In the genomic region with DNA sequence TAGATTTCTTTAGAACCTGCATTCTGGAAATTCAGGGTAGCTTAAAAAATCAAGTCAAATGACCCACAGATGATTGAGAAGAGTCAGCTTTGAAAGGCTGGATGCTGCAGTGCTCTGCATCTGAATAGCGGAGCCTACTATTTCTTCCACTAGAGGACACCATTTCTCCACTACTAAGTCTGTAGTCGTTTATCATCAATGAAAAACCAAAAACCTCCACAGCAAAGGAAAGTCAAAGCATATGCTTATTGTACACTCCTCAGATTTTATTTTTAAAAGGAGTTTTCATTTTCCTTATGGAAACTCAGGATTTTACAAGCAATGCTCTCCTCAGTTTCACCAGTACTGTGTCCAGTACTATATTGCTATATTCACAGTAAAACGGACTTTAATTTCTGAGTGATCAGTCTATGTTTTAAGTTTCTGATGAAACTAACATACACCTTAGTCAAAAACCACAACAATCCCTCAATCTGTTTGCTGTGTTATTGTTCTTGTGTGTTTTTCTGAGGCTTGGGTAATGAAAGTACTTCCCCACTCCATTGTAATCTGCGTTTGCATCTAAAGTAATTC, we compare ENCODE assay signal across 8 cellular contexts. TPM values are rescaled to one million over a fixed set of nuclear protein-coding genes. Genes with fewer than 3 reads are reported as not detected.
DNase-seq lines count a peak whose midpoint lies in the region; ATAC-seq, FAIRE-seq and TF ChIP-seq lines count a peak whose summit lies in the region.

No MANE protein-coding gene starts in this region.

- no peaks in the 10 kb centered on the region for H3K9me1 ChIP-seq in keratinocyte (ENCODE audit: control insufficient read depth, extremely low read depth, insufficient read depth, low read length)

- H3K9me3 ChIP-seq in keratinocyte (ENCODE audit: control insufficient read depth, low read depth, low read length) (no peaks in the 10 kb centered on the region), thyroid gland (no peaks in the 10 kb centered on the region), MG63 (no peaks in the 10 kb centered on the region)

- H2AFZ ChIP-seq in keratinocyte (ENCODE audit: control insufficient read depth, low read length): no peak overlapping the region

- TF ChIP-seq CTCF in brain microvascular endothelial cell (IDR thresholded peaks at IDR 0.05; ENCODE audit: low read depth, low read length, missing control alignments) (peak; percentile 73), keratinocyte (optimal IDR thresholded peaks at IDR 0.05 in 1 of 3, IDR thresholded peaks at IDR 0.05 in 1 of 3, conservative IDR thresholded peaks at IDR 0.05 in 1 of 3; ENCODE audit: extremely low read depth in 1 of 3, insufficient read depth in 2 of 3, low read length in 3 of 3) (peak; percentile 46 to 82 (median 52)), thyroid gland (IDR thresholded peaks at IDR 0.05) (peak; percentile 51 to 95 (median 77))

- in situ Hi-C loops in brain microvascular endothelial cell (cut with HindIII; ENCODE audit: low pct_ligation_motif_present, low sequenced_read_pairs): no loop called here

- DNase-seq in EL (peak; percentile 28), NCI-H510A (lab: John Stamatoyannopoulos, UW) (peak; percentile 7), brain microvascular endothelial cell (peak; percentile 11), keratinocyte (ENCODE audit: low read depth, low spot score) (no peak), thyroid gland (peak in 1 of 2 donors; percentile 2), MG63 (no peak)

- ATAC-seq in GM19455 (IDR thresholded peaks at IDR 0.05; ENCODE audit: unreplicated experiment) (peak; percentile 58), HG03354 (IDR thresholded peaks at IDR 0.05; ENCODE audit: poor library complexity, severe bottlenecking, unreplicated experiment) (peak; percentile 72)

- H3K4me1 ChIP-seq in keratinocyte (ENCODE audit: control insufficient read depth, extremely low read depth, insufficient read depth, low read length) (no peaks in the 10 kb centered on the region), thyroid gland (peaks cover 7 to 8% of the 10 kb centered on the region in 2 donors)

- dilution Hi-C loops in keratinocyte (cut with MboI; ENCODE audit: extremely low pct_ligation_motif_present, low sequenced_read_pairs): no loop called here

- FAIRE-seq in keratinocyte (lab: Jason Lieb, UNC): no peak

- H3K4me3 ChIP-seq in brain microvascular endothelial cell (ENCODE audit: low read depth, low read length): no peak overlapping the region
- no peak overlapping the region for H3K4me3 ChIP-seq in keratinocyte (ENCODE audit: control insufficient read depth in 2 of 3, extremely low read depth in 1 of 3, insufficient read depth in 2 of 3, low read depth in 1 of 3, low read length in 3 of 3)
- no peak overlapping the region for H3K4me3 ChIP-seq in thyroid gland (replicated peaks in 1 of 3)
- no peak overlapping the region for H3K4me3 ChIP-seq in MG63

- no peak overlapping the region for H3K4me2 ChIP-seq in keratinocyte (ENCODE audit: control insufficient read depth, extremely low read depth, insufficient read depth, low read depth, low read length)

- H3K36me3 ChIP-seq in brain microvascular endothelial cell (replicated peaks): no peaks in the 10 kb centered on the region
- no peaks in the 10 kb centered on the region for H3K36me3 ChIP-seq in keratinocyte (ENCODE audit: control insufficient read depth in 2 of 2, extremely low read depth in 1 of 2, insufficient read depth in 2 of 2, low read length in 2 of 2)
- no peaks in the 10 kb centered on the region for H3K36me3 ChIP-seq in thyroid gland
- H3K36me3 ChIP-seq in MG63: no peaks in the 10 kb centered on the region

- no peaks in the 10 kb centered on the region for H3K79me2 ChIP-seq in keratinocyte (ENCODE audit: control insufficient read depth, insufficient read depth, low read length)

- no peak overlapping the region for H3K27ac ChIP-seq in brain microvascular endothelial cell
- H3K27ac ChIP-seq in keratinocyte (ENCODE audit: control insufficient read depth, insufficient read depth, low read length): no peak overlapping the region
- no peak overlapping the region for H3K27ac ChIP-seq in thyroid gland

- H3K27me3 ChIP-seq in brain microvascular endothelial cell (replicated peaks): no peaks in the 10 kb centered on the region
- no peaks in the 10 kb centered on the region for H3K27me3 ChIP-seq in keratinocyte (ENCODE audit: control insufficient read depth, extremely low read depth, insufficient read depth, low read length)
- H3K27me3 ChIP-seq in thyroid gland: no peaks in the 10 kb centered on the region
- no peaks in the 10 kb centered on the region for H3K27me3 ChIP-seq in MG63

- TF ChIP-seq POLR2A in thyroid gland (IDR thresholded peaks at IDR 0.05): no peak

- no peaks in the 10 kb centered on the region for H4K20me1 ChIP-seq in keratinocyte (ENCODE audit: control insufficient read depth, extremely low read depth, insufficient read depth, low read length)

- H3K9ac ChIP-seq in keratinocyte (ENCODE audit: control insufficient read depth, extremely low read depth, insufficient read depth, low read length): no peak overlapping the region

- 53 to 55% methylated on average over 4 of the region's 4 CpGs for WGBS in thyroid gland, 2 donors

- intact Hi-C loops in thyroid gland (cut with DNase I): loop anchor here (5.0 kb wide), 1 partner anchor 186 kb away; no protein-coding TSS in a partner anchor

RNA-seq across cellular contexts. Expression of gene ENPP5, which starts 50.5 kb away (rescaled TPM):
- 0.02 to 0.10 TPM (median 0.07 TPM) in 3 replicates for polyA plus RNA-seq in keratinocyte
- polyA plus RNA-seq in keratinocyte (2011; ENCODE audit: low read depth): not detected
- 0.03 and 0.09 TPM in 2 replicates for polyA plus RNA-seq in keratinocyte (2011; cell fraction: cytosol; rRNA removed)
- 0.25 TPM in 2 replicates for polyA plus RNA-seq in keratinocyte (2011; cell fraction: nucleus; rRNA removed)
- polyA plus RNA-seq in keratinocyte (2012; ENCODE audit: low replicate concordance): 0.02 and 0.06 TPM in 2 replicates
- polyA minus RNA-seq in keratinocyte: 0.13 TPM in 1 of 3 replicates, not detected in the others
- not detected for polyA minus RNA-seq in keratinocyte (2011; cell fraction: cytosol; rRNA and poly(A)+ RNA removed)
- polyA minus RNA-seq in keratinocyte (2011; cell fraction: nucleus; rRNA and poly(A)+ RNA removed): 0.11 and 0.54 TPM in 2 replicates
- total RNA-seq in thyroid gland: 100 to 1,000 TPM in 1 of 4 donors, 10 to 100 TPM in 3; 47.7 to 103 (median 57.9) TPM
- 0.95 TPM in 1 of 2 replicates, not detected in the other for total RNA-seq in MG63 (2014; rRNA removed; shearing (Covaris generic); ENCODE audit: low replicate concordance)

Comparison
In these comparisons a context has a peak if more than half of its experiments do, and no peak if none do; other contexts are left out.
1. DNase-seq: peak in EL (single experiment), NCI-H510A (single experiment) and brain microvascular endothelial cell (single experiment); none in keratinocyte (single experiment) and MG63 (single experiment).
2. RNA of gene ENPP5, which starts 50.5 kb away (total RNA-seq): 47.7 to 103 TPM in thyroid gland; 0.95 TPM in MG63; every median in the first group is over 10 times any median in the second.
3. Peak in every context shown above with its lines, with median percentiles within 50 percentile points of each other: CTCF ChIP-seq.